ENCODE assay signal across 9 cellular contexts in the genomic region with DNA sequence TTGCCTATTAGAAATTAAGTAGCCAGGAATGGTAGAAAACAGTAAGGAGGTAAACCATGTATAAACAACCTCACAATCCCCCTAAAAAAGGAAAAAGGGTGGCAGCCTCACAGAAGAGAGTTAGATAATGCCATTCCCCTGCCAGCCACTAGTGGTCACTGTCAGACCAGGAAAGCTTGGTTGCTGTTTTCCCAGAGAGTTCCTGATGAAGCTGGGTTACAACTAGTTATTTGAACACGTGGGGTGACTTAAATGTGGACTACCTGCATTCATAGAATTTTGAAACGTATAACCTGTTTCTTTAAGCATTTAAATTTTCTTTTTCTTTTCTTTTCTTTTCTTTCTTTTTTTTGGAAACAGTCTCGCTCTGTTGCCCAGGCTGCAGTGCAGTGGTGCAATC. TPM values are rescaled to one million over a fixed set of nuclear protein-coding genes. Genes with fewer than 3 reads are reported as not detected.
DNase-seq lines count a peak whose midpoint lies in the region; ATAC-seq and TF ChIP-seq lines count a peak whose summit lies in the region.
"Had no signal": no experiment of that assay in that cellular context is flagged by ENCODE, and none has a peak within 500 bp of the region (broad histone marks: within the 10 kb centered on the region; RNA-seq: fewer than 3 reads in every experiment).

No MANE protein-coding gene starts in this region.

- ATAC-seq in psoas muscle, result no peak
- ATAC-seq in stimulated activated naive B cell treated with anti-CD40 and anti-IgM and Interleukin-4, amounts not matched to agents 10 μg/mL and 1 μg/mL and 100 μg/mL, for 72 hours (replicated peaks), result no peak

- no peaks in the 10 kb centered on the region for H3F3A ChIP-seq in MM.1S (ENCODE audit: insufficient read depth, low read length)

- no peaks in the 10 kb centered on the region for H4K20me1 ChIP-seq in MM.1S (ENCODE audit: insufficient read depth, low read length)

- no peak overlapping the region for H3K9ac ChIP-seq in MM.1S (ENCODE audit: low read length)

- H3K4me3 Mint-ChIP-seq in chondrocyte (ENCODE audit: unreplicated experiment), result no peak overlapping the region
- H3K4me3 Mint-ChIP-seq in stimulated activated naive B cell treated with anti-CD40 and anti-IgM and Interleukin-4, amounts not matched to agents 10 μg/mL and 1 μg/mL and 100 μg/mL, for 72 hours, result no peak overlapping the region

- H3K9me2 ChIP-seq in MM.1S (replicated peaks; ENCODE audit: insufficient read depth, low read length), result no peaks in the 10 kb centered on the region

- H3K4me2 ChIP-seq in MM.1S (ENCODE audit: low read depth, low read length), result no peak overlapping the region

- H3K36me3 Mint-ChIP-seq in chondrocyte (ENCODE audit: low read depth), result peaks cover 14% of the 10 kb centered on the region
- H3K36me3 Mint-ChIP-seq in stimulated activated naive B cell treated with anti-CD40 and anti-IgM and Interleukin-4, amounts not matched to agents 10 μg/mL and 1 μg/mL and 100 μg/mL, for 72 hours, result peaks cover 23 to 29% of the 10 kb centered on the region in 2 donors

- H3K4me3 ChIP-seq in MM.1S (ENCODE audit: low read length), result no peak overlapping the region
- H3K4me3 ChIP-seq in psoas muscle, result no peak overlapping the region

- H3K9me3 ChIP-seq in MM.1S (replicated peaks; ENCODE audit: insufficient read depth, low read length) (no peaks in the 10 kb centered on the region), psoas muscle (no peaks in the 10 kb centered on the region)

- no peaks in the 10 kb centered on the region for H3K4me1 ChIP-seq in MM.1S (ENCODE audit: low read length)
- H3K4me1 ChIP-seq in psoas muscle, result peaks cover 31% of the 10 kb centered on the region

- TF ChIP-seq CTCF in MM.1S (IDR thresholded peaks at IDR 0.05; ENCODE audit: low read length) (peak; percentile 69), chondrocyte (IDR thresholded peaks at IDR 0.05) (peak; percentile 76), psoas muscle (IDR thresholded peaks at IDR 0.05) (peak; percentile 65)

- H3K27ac ChIP-seq in MM.1S (ENCODE audit: low read length) (no peak overlapping the region), psoas muscle (no peak overlapping the region)

- H3K27me3 Mint-ChIP-seq in chondrocyte (ENCODE audit: low read depth), result no peaks in the 10 kb centered on the region
- peaks cover 31 to 39% of the 10 kb centered on the region in 2 donors for H3K27me3 Mint-ChIP-seq in stimulated activated naive B cell treated with anti-CD40 and anti-IgM and Interleukin-4, amounts not matched to agents 10 μg/mL and 1 μg/mL and 100 μg/mL, for 72 hours

- 88 to 95% (median 90%) methylated on average over 3 of the region's 3 CpGs for WGBS in psoas muscle, 3 donors

- H3K9me3 Mint-ChIP-seq in chondrocyte (ENCODE audit: low read depth), result peaks cover 10% of the 10 kb centered on the region
- H3K9me3 Mint-ChIP-seq in stimulated activated naive B cell treated with anti-CD40 and anti-IgM and Interleukin-4, amounts not matched to agents 10 μg/mL and 1 μg/mL and 100 μg/mL, for 72 hours, result peaks cover 13 to 14% of the 10 kb centered on the region in 2 donors

- intact Hi-C loops in psoas muscle (cut with DNase I), result no loop called here

- H3K27me3 ChIP-seq in MM.1S (replicated peaks; ENCODE audit: insufficient read depth, low read length) (peaks cover 86% of the 10 kb centered on the region), psoas muscle (ENCODE audit: insufficient read depth in 3 of 3, low read length in 2 of 3) (peaks cover 0 to 1% (median 0%) of the 10 kb centered on the region in 3 donors)

- no peak overlapping the region for H3K27ac Mint-ChIP-seq in chondrocyte (ENCODE audit: unreplicated experiment)
- H3K27ac Mint-ChIP-seq in stimulated activated naive B cell treated with anti-CD40 and anti-IgM and Interleukin-4, amounts not matched to agents 10 μg/mL and 1 μg/mL and 100 μg/mL, for 72 hours, result no peak overlapping the region

- H2AFZ ChIP-seq in MM.1S (ENCODE audit: low read length), result no peak overlapping the region

- no peaks in the 10 kb centered on the region for H3K36me3 ChIP-seq in MM.1S (replicated peaks; ENCODE audit: insufficient read depth, low read length)
- peaks cover 0 to 23% of the 10 kb centered on the region in 2 donors for H3K36me3 ChIP-seq in psoas muscle (ENCODE audit: insufficient read depth in 1 of 2, low read depth in 1 of 2)

- H3K79me2 ChIP-seq in MM.1S (ENCODE audit: low read length), result no peaks in the 10 kb centered on the region

- DNase-seq in DMS 273 (lab: John Stamatoyannopoulos, UW; ENCODE audit: unreplicated experiment) (peak; percentile 58), DMS 273 treated with DMSO at 0.1 percent for 48 hours (lab: John Stamatoyannopoulos, UW) (no peak), MM.1S (no peak), chondrocyte (ENCODE audit: low spot score) (no peak), psoas muscle (no peak), DMS153 (lab: John Stamatoyannopoulos, UW) (no peak), NCI-H2227 (lab: John Stamatoyannopoulos, UW; ENCODE audit: unreplicated experiment) (no peak)
- no peak for DNase-seq in stimulated activated naive B cell treated with anti-CD40 and anti-IgM and Interleukin-4, amounts not matched to agents 10 μg/mL and 1 μg/mL and 100 μg/mL, for 72 hours
- DNase-seq: 8988T had no signal

- H3K4me1 Mint-ChIP-seq in chondrocyte (ENCODE audit: low read depth), result peaks cover 35% of the 10 kb centered on the region
- peaks cover 13 to 34% of the 10 kb centered on the region in 2 donors for H3K4me1 Mint-ChIP-seq in stimulated activated naive B cell treated with anti-CD40 and anti-IgM and Interleukin-4, amounts not matched to agents 10 μg/mL and 1 μg/mL and 100 μg/mL, for 72 hours

RNA-seq across cellular contexts. Expression of a gene that starts 5.8 kb away (rescaled TPM):
- 18.0 to 47.8 TPM (median 47.0 TPM) in 3 replicates for total RNA-seq in chondrocyte
- total RNA-seq in psoas muscle, result 100 to 1,000 TPM in 2 of 4 donors, 10 to 100 TPM in 2; 57.0 to 123 (median 97.7) TPM
- polyA plus RNA-seq in psoas muscle, result 10 to 100 TPM; 42.9 to 47.7 (median 44.8) TPM

RNA-seq across cellular contexts. Expression of a gene that starts 28.7 kb away (rescaled TPM):
- total RNA-seq in chondrocyte, result not detected in 3 replicates
- total RNA-seq in psoas muscle, result 1 to 10 TPM in 2 of 4 donors, under 1 TPM in 2; 0.54 to 2.4 (median 1.2) TPM
- polyA plus RNA-seq in psoas muscle, result under 1 TPM; 0.29 to 0.69 (median 0.38) TPM
